Comparison of ENCODE assay signal across 16 cellular contexts in the genomic region with DNA sequence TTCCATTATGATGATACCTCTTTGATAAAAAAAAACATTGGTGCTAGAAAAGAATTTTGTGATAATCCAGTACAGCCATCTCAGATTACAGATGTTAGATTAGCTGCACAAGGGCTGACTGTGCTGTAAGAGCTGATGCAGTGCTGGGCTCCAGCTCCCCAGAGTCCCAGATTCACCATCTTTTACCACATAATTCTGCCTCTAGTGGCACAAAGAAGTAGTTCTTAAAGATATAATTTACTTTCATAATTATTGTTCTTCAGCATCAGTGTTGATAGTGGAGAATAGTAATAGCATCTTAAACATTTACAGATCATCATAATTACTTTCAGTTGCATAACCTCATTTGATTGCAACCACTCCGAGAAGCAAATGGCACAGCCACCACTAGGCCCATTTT.
DNase-seq lines count a peak whose midpoint lies in the region; ATAC-seq, FAIRE-seq and TF ChIP-seq lines count a peak whose summit lies in the region.
"Had no signal": no experiment of that assay in that cellular context is flagged by ENCODE, and none has a peak within 500 bp of the region (broad histone marks: within the 10 kb centered on the region; RNA-seq: fewer than 3 reads in every experiment).

No MANE protein-coding gene starts in this region.

- H3K4me1 ChIP-seq in adipocyte (ENCODE audit: control insufficient read depth, insufficient read depth, low read length), result peaks cover 2% of the 10 kb centered on the region
- H3K4me1 ChIP-seq: esophagus muscularis mucosa, spleen had no signal

- DNase-seq in ELR (ENCODE audit: low read depth) (peak; percentile 13), adipocyte (ENCODE audit: low read depth) (peak; percentile 3), urothelium cell line (ENCODE audit: low spot score) (no peak)
- DNase-seq: central memory CD4-positive, alpha-beta T cell; DMS153; naive thymus-derived CD4-positive, alpha-beta T cell; spleen had no signal

- no peaks in the 10 kb centered on the region for H3K36me3 Mint-ChIP-seq in nephron (ENCODE audit: low read depth)
- H3K36me3 Mint-ChIP-seq: naive thymus-derived CD4-positive, alpha-beta T cell had no signal

- H3K27ac Mint-ChIP-seq in nephron, result no peak overlapping the region
- H3K27ac Mint-ChIP-seq: activated T-helper 17 cell treated with anti-CD3 and anti-CD28 coated beads, Interleukin-2, amount 50 U/mL, for 72 hours; naive thymus-derived CD4-positive, alpha-beta T cell had no signal

- no peaks in the 10 kb centered on the region for H3K4me1 Mint-ChIP-seq in nephron
- H3K4me1 Mint-ChIP-seq: activated T-helper 17 cell treated with anti-CD3 and anti-CD28 coated beads, Interleukin-2, amount 50 U/mL, for 72 hours; naive thymus-derived CD4-positive, alpha-beta T cell had no signal

- H3K9ac ChIP-seq in adipocyte (ENCODE audit: low read length), result no peak overlapping the region

- no peaks in the 10 kb centered on the region for H3K9me3 ChIP-seq in adipocyte (ENCODE audit: control insufficient read depth, low read length)
- H3K9me3 ChIP-seq: esophagus muscularis mucosa, spleen had no signal

- H3K36me3 ChIP-seq in adipocyte (ENCODE audit: control insufficient read depth, insufficient read depth, low read length, severe bottlenecking), result no peaks in the 10 kb centered on the region
- H3K36me3 ChIP-seq: esophagus muscularis mucosa, spleen had no signal

- TF ChIP-seq CTCF in nephron (IDR thresholded peaks at IDR 0.05; ENCODE audit: unreplicated experiment in 3 of 3), result peak in 2 of 3 experiments; percentile 18 to 20

- ATAC-seq in HG02798 (IDR thresholded peaks at IDR 0.05; ENCODE audit: poor library complexity, unreplicated experiment) (peak; percentile 39), GM19455 (IDR thresholded peaks at IDR 0.05; ENCODE audit: unreplicated experiment) (no peak), GM19324 (IDR thresholded peaks at IDR 0.05; ENCODE audit: low FRiP score, unreplicated experiment) (no peak), GM19452 (IDR thresholded peaks at IDR 0.05; ENCODE audit: unreplicated experiment) (no peak)
- ATAC-seq: activated T-helper 17 cell treated with anti-CD3 and anti-CD28 coated beads, Interleukin-2, amount 50 U/mL, for 72 hours; K562; naive thymus-derived CD4-positive, alpha-beta T cell had no signal

- no peak for FAIRE-seq in urothelium cell line (lab: Jason Lieb, UNC)
- FAIRE-seq: islet of Langerhans, K562 had no signal

- peaks cover 12% of the 10 kb centered on the region for H3K27me3 Mint-ChIP-seq in nephron (ENCODE audit: low read depth)
- H3K27me3 Mint-ChIP-seq: activated T-helper 17 cell treated with anti-CD3 and anti-CD28 coated beads, Interleukin-2, amount 50 U/mL, for 72 hours; naive thymus-derived CD4-positive, alpha-beta T cell had no signal

- no peak overlapping the region for H3K4me3 ChIP-seq in adipocyte (ENCODE audit: low read length)
- H3K4me3 ChIP-seq: esophagus muscularis mucosa, K562, spleen had no signal

- peaks cover 44% of the 10 kb centered on the region for H3K27me3 ChIP-seq in adipocyte (replicated peaks; ENCODE audit: control insufficient read depth, insufficient read depth, low read length)
- H3K27me3 ChIP-seq: esophagus muscularis mucosa, spleen had no signal

- no peak overlapping the region for H3K4me3 Mint-ChIP-seq in nephron
- H3K4me3 Mint-ChIP-seq: activated T-helper 17 cell treated with anti-CD3 and anti-CD28 coated beads, Interleukin-2, amount 50 U/mL, for 72 hours; naive thymus-derived CD4-positive, alpha-beta T cell had no signal

- no peaks in the 10 kb centered on the region for H3K9me3 Mint-ChIP-seq in nephron
